In the genomic region with DNA sequence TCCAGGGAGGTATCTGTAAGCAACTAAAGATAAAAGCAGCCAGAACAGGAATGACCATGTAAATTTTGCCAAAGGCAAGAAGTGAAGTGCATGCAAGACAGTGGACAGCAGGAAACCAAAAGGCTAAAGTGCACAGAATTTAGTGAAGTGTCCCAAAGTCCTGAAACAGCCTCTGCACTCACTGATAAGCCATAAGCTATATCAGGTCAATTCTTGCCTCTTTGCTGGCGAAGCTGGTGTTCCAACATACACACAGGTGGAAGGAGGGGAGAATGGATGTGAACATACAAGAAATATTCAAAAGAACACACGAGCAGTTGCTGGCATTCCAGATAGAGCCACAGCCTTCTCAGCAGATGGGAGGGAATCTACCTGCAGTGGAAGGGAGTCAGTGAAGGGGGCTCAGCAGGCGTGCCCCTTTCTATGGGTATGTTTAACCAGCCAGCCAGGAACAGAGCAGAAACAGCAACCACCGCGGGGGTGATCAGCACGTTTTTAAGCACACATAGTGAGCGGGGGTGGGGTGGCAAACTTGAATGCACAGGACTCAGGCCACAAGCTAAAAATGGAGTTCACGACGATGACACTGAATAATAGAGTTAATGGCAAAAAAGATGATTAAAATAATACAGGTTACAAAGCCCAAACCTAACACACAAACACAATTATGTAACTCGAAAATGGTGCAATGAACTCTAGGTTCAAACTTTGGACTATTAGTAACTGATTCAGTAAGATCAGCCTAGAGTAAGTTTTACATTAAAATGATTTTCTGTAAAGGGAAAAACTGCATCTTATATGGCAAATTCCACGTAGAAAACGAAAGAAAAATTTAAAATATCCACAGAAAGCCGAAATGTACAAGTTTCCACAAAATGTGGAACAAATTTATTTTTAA, we compare ENCODE assay signal across 8 cellular contexts. TPM values are rescaled to one million over a fixed set of nuclear protein-coding genes. Genes with fewer than 3 reads are reported as not detected.
A peak's percentile ranks its signal among the peaks of the same experiment; 100 is the strongest.
DNase-seq lines count a peak whose midpoint lies in the region; ATAC-seq, FAIRE-seq and TF ChIP-seq lines count a peak whose summit lies in the region.

No MANE protein-coding gene starts in this region.

- peaks cover 54% of the 10 kb centered on the region for H3K4me1 ChIP-seq in HepG2 (ENCODE audit: insufficient read depth, low read length)

- CTCF ChIA-PET in RWPE1 (lab: Yijun Ruan, JAX) (no interaction called here), HepG2 (lab: Yijun Ruan, JAX; ENCODE audit: low intra/inter-chr PET ratio, low total read pairs) (no interaction called here)

- no peak overlapping the region for H2AFZ ChIP-seq in HepG2 (ENCODE audit: low read length)

- 3% methylated on average over 13 of the region's 13 CpGs for WGBS in HepG2 (ENCODE audit: low lambda C conversion rate)

- BruUV-seq in HepG2 (replicated peaks; lab: Mats Ljungman, UMichigan): no TSS peak

- POLR2A ChIA-PET in RWPE1 (lab: Yijun Ruan, JAX; ENCODE audit: low non-redundant PET): no interaction called here
- POLR2A ChIA-PET in HepG2 (lab: Yijun Ruan, JAX): interaction anchor here (1.0 to 2.5 kb wide), 3 partner anchors 8 to 113 kb away, joined by 7 to 37 read pairs (median 26); a partner anchor contains a TSS

- no peak for TF ChIP-seq POLR2A in HepG2 (IDR thresholded peaks at IDR 0.05; ENCODE audit: insufficient read depth in 1 of 2, low read depth in 2 of 2, low read length in 2 of 2)

- in situ Hi-C loops in brain microvascular endothelial cell (cut with HindIII; ENCODE audit: low pct_ligation_motif_present, low sequenced_read_pairs): no loop called here
- in situ Hi-C loops in HepG2 (cut with HindIII; ENCODE audit: extremely low pct_ligation_motif_present, low pct_unique_long_range_greater_than_20kb): no loop called here

- H3K79me2 ChIP-seq in HepG2 (ENCODE audit: insufficient read depth, low read length): peaks cover 39% of the 10 kb centered on the region

- no peaks in the 10 kb centered on the region for H4K20me1 ChIP-seq in HepG2 (ENCODE audit: insufficient read depth, low read length)

- TF ChIP-seq EP300 in HepG2 (IDR thresholded peaks at IDR 0.05; ENCODE audit: low read depth in 2 of 2, low read length in 2 of 2): no peak
- TF ChIP-seq EP300 in HepG2 (CRISPR knock-in tag; IDR thresholded peaks at IDR 0.05; ENCODE audit: borderline replicate concordance): no peak

- H3K4me2 ChIP-seq in HepG2 (ENCODE audit: low read depth, low read length): peak overlapping the region; percentile 92

- H3K9me3 ChIP-seq in HepG2 (ENCODE audit: low read length): no peaks in the 10 kb centered on the region

- FAIRE-seq in HepG2 (lab: Jason Lieb, UNC): peak; percentile 18

- no peaks in the 10 kb centered on the region for H3K27me3 ChIP-seq in brain microvascular endothelial cell (replicated peaks)
- no peaks in the 10 kb centered on the region; a peak in 1 of 5 replicates for H3K27me3 ChIP-seq in HepG2 (ENCODE audit: control insufficient read depth in 1 of 2, insufficient read depth in 2 of 2, low read length in 2 of 2)

- TF ChIP-seq CTCF in RWPE1 (conservative IDR thresholded peaks at IDR 0.05; ENCODE audit: low read depth): no peak
- no peak for TF ChIP-seq CTCF in brain microvascular endothelial cell (IDR thresholded peaks at IDR 0.05; ENCODE audit: low read depth, low read length, missing control alignments)
- TF ChIP-seq CTCF in HepG2 (CRISPR knock-in tag; IDR thresholded peaks at IDR 0.05): no peak

- H3K36me3 ChIP-seq in brain microvascular endothelial cell (replicated peaks) (peaks cover 15% of the 10 kb centered on the region), HepG2 (replicated peaks in 1 of 2; ENCODE audit: control insufficient read depth in 1 of 2, insufficient read depth in 2 of 2, low read length in 2 of 2) (peaks cover 12 to 31% of the 10 kb centered on the region in 2 experiments)

- H3K27ac ChIP-seq in RWPE1 (peak overlapping the region; percentile 89), brain microvascular endothelial cell (peak overlapping the region; percentile 87), HepG2 (ENCODE audit: extremely low read length, insufficient read depth, low read length) (peak overlapping the region; percentile 80)

- DNase-seq in H4 (ENCODE audit: low spot score) (peak; percentile 16), RWPE1 (ENCODE audit: low spot score) (peak; percentile 26), brain microvascular endothelial cell (no peak), HepG2 (ENCODE audit: low spot score) (peak; percentile 57), kidney tubule cell (ENCODE audit: low spot score) (no peak)
- DNase-seq in stimulated activated CD8-positive, alpha-beta memory T cell treated with anti-CD3 and anti-CD28 coated beads, Interleukin-4, amount 100 ng/mL, for 48 hours: peak; percentile 61

- TF ChIP-seq RAD21 in HepG2 (CRISPR knock-in tag; IDR thresholded peaks at IDR 0.05): no peak

- H3K4me3 ChIP-seq in brain microvascular endothelial cell (ENCODE audit: low read depth, low read length): peak overlapping the region; percentile 86
- peak overlapping the region; percentile 76 to 89 (median 79) for H3K4me3 ChIP-seq in HepG2 (replicated peaks in 1 of 3; ENCODE audit: insufficient read depth in 1 of 3, low read depth in 2 of 3, low read length in 3 of 3)

- peak overlapping the region; percentile 83 for H3K9ac ChIP-seq in HepG2 (ENCODE audit: insufficient read depth, low read depth, low read length)

- intact Hi-C loops in HepG2 (cut with micrococcal nuclease; ENCODE audit: unreplicated experiment): loop anchor here (2.0 kb wide), 1 partner anchor 113 kb away; a partner anchor contains a TSS

- no peak for ATAC-seq in HepG2
- ATAC-seq in HG02973 (IDR thresholded peaks at IDR 0.05; ENCODE audit: unreplicated experiment): no peak
- ATAC-seq in HG03280 (IDR thresholded peaks at IDR 0.05; ENCODE audit: unreplicated experiment): no peak

TF ChIP-seq in HepG2, 621 proteins besides CTCF, POLR2A, EP300 and RAD21 (continues in another document):
- TF ChIP-seq HNF4A (CRISPR knock-in tag; IDR thresholded peaks at IDR 0.05) (peak; percentile 71), SALL2 (CRISPR knock-in tag; IDR thresholded peaks at IDR 0.05) (no peak), ZNF510 (CRISPR knock-in tag; IDR thresholded peaks at IDR 0.05; ENCODE audit: low read depth) (no peak), SALL1 (CRISPR knock-in tag; IDR thresholded peaks at IDR 0.05) (peak; percentile 15; the same call in 1 of the 2 replicates), TGIF2 (CRISPR knock-in tag; IDR thresholded peaks at IDR 0.05) (no peak)

RNA-seq across cellular contexts. Expression of gene ECI2, which starts 1.2 kb away (rescaled TPM):
- total RNA-seq in H4 (2014; rRNA removed; shearing (Covaris generic)): 95.9 and 111 TPM in 2 replicates
- total RNA-seq in HepG2 (2016; rRNA removed; fragmentation: Illumina TruSeq; extraction: Trizol): 228 and 337 TPM in 2 replicates
- 142 and 170 TPM in 2 replicates for total RNA-seq in HepG2 (2016; cell fraction: cytosol; rRNA removed; fragmentation: Illumina TruSeq; extraction: Trizol; ENCODE audit: low read depth)
- total RNA-seq in HepG2 (2016; cell fraction: insoluble cytoplasmic fraction; rRNA removed; fragmentation: Illumina TruSeq; extraction: Trizol): 226 and 334 TPM in 2 replicates
- 239 and 268 TPM in 2 replicates for total RNA-seq in HepG2 (2016; cell fraction: membrane; rRNA removed; fragmentation: Illumina TruSeq; extraction: Trizol)
- 94.6 and 110 TPM in 2 replicates for total RNA-seq in HepG2 (2016; cell fraction: nucleus; rRNA removed; fragmentation: Illumina TruSeq; extraction: Trizol)
- polyA plus RNA-seq in HepG2 (2011; rRNA removed): 78.5 and 80.2 TPM in 2 replicates
- polyA plus RNA-seq in HepG2 (2011; cell fraction: cytosol; rRNA removed): 78.1 and 113 TPM in 2 replicates
- polyA plus RNA-seq in HepG2 (2011; cell fraction: nucleus; rRNA removed): 59.3 and 69.8 TPM in 2 replicates
- polyA plus RNA-seq in HepG2 (2012): 166 and 277 TPM in 2 replicates
- polyA plus RNA-seq in HepG2 (2016; cell fraction: cytosol; fragmentation: Illumina TruSeq; extraction: Trizol; ENCODE audit: low read depth): 173 and 229 TPM in 2 replicates
- 354 and 362 TPM in 2 replicates for polyA plus RNA-seq in HepG2 (2016; cell fraction: insoluble cytoplasmic fraction; fragmentation: Illumina TruSeq; extraction: Trizol; ENCODE audit: low read depth)
- polyA plus RNA-seq in HepG2 (2016; cell fraction: membrane; fragmentation: Illumina TruSeq; extraction: Trizol; ENCODE audit: low read depth): 225 and 255 TPM in 2 replicates
- polyA plus RNA-seq in HepG2 (2016; cell fraction: nucleus; fragmentation: Illumina TruSeq; extraction: Trizol; ENCODE audit: insufficient read depth, low read depth): 139 and 150 TPM in 2 replicates
- 40.9 and 50.3 TPM in 2 replicates for polyA minus RNA-seq in HepG2 (2011; rRNA and poly(A)+ RNA removed; ENCODE audit: low replicate concordance)
- polyA minus RNA-seq in HepG2 (2011; cell fraction: cytosol; rRNA and poly(A)+ RNA removed): 68.2 and 70.5 TPM in 2 replicates
- polyA minus RNA-seq in HepG2 (2011; cell fraction: nucleus; rRNA and poly(A)+ RNA removed): 62.2 and 98.1 TPM in 2 replicates

RNA-seq across cellular contexts. Expression of gene FAM217A, which starts 55.3 kb away (rescaled TPM):
- total RNA-seq in H4 (2014; rRNA removed; shearing (Covaris generic)): not detected in 2 replicates
- total RNA-seq in HepG2 (2016; rRNA removed; fragmentation: Illumina TruSeq; extraction: Trizol): not detected in 2 replicates
- not detected in 2 replicates for total RNA-seq in HepG2 (2016; cell fraction: cytosol; rRNA removed; fragmentation: Illumina TruSeq; extraction: Trizol; ENCODE audit: low read depth)
- not detected in 2 replicates for total RNA-seq in HepG2 (2016; cell fraction: insoluble cytoplasmic fraction; rRNA removed; fragmentation: Illumina TruSeq; extraction: Trizol)
- total RNA-seq in HepG2 (2016; cell fraction: membrane; rRNA removed; fragmentation: Illumina TruSeq; extraction: Trizol): not detected in 2 replicates
- not detected in 2 replicates for total RNA-seq in HepG2 (2016; cell fraction: nucleus; rRNA removed; fragmentation: Illumina TruSeq; extraction: Trizol)
- polyA plus RNA-seq in HepG2 (2011; rRNA removed): not detected in 2 replicates
- not detected in 2 replicates for polyA plus RNA-seq in HepG2 (2011; cell fraction: cytosol; rRNA removed)
- not detected in 2 replicates for polyA plus RNA-seq in HepG2 (2011; cell fraction: nucleus; rRNA removed)
- polyA plus RNA-seq in HepG2 (2012): not detected in 2 replicates
- not detected in 2 replicates for polyA plus RNA-seq in HepG2 (2016; cell fraction: cytosol; fragmentation: Illumina TruSeq; extraction: Trizol; ENCODE audit: low read depth)
- polyA plus RNA-seq in HepG2 (2016; cell fraction: insoluble cytoplasmic fraction; fragmentation: Illumina TruSeq; extraction: Trizol; ENCODE audit: low read depth): not detected in 2 replicates
- polyA plus RNA-seq in HepG2 (2016; cell fraction: membrane; fragmentation: Illumina TruSeq; extraction: Trizol; ENCODE audit: low read depth): not detected in 2 replicates
- not detected in 2 replicates for polyA plus RNA-seq in HepG2 (2016; cell fraction: nucleus; fragmentation: Illumina TruSeq; extraction: Trizol; ENCODE audit: insufficient read depth, low read depth)
- not detected in 2 replicates for polyA minus RNA-seq in HepG2 (2011; rRNA and poly(A)+ RNA removed; ENCODE audit: low replicate concordance)
- polyA minus RNA-seq in HepG2 (2011; cell fraction: cytosol; rRNA and poly(A)+ RNA removed): not detected in 2 replicates
- not detected in 2 replicates for polyA minus RNA-seq in HepG2 (2011; cell fraction: nucleus; rRNA and poly(A)+ RNA removed)

Comparison
In these comparisons a context has a peak if more than half of its experiments do, and no peak if none do; other contexts are left out.
1. DNase-seq: peak in H4 (single experiment), RWPE1 (single experiment), HepG2 (single experiment) and stimulated activated CD8-positive, alpha-beta memory T cell treated with anti-CD3 and anti-CD28 coated beads, Interleukin-4, amount 100 ng/mL, for 48 hours (single experiment); none in brain microvascular endothelial cell (single experiment) and kidney tubule cell (single experiment).
2. Peak in every context shown above with its lines, with median percentiles within 50 percentile points of each other: H3K27ac ChIP-seq.